12 cellular contexts compared by ENCODE assay signal in the genomic region with DNA sequence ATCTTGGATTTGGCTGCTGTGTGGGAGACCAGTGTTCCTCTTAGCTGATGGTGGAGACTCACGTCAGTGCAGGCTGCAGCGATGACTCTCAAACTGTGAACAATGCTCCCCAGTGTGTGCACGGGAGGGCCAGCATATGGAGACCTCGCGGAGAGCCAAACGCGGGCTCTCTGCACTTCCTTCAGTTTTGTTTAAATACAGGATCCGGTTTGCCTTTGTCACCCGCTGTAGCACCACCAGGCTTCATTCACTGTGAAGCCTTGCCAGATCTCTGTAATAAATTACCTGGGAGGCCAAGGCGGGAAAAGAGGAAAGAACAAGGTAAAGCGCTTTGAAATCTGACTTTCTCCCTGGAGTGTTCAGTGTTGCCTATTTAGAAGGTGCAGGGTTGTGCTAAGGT. TPM values are rescaled to one million over a fixed set of nuclear protein-coding genes. Genes with fewer than 3 reads are reported as not detected.
A peak's percentile ranks its signal among the peaks of the same experiment; 100 is the strongest.
DNase-seq lines count a peak whose midpoint lies in the region; ATAC-seq and TF ChIP-seq lines count a peak whose summit lies in the region.
"Had no signal": no experiment of that assay in that cellular context is flagged by ENCODE, and none has a peak within 500 bp of the region (broad histone marks: within the 10 kb centered on the region; RNA-seq: fewer than 3 reads in every experiment).

No MANE protein-coding gene starts in this region.

- H3K9me3 Mint-ChIP-seq in nephron, result no peaks in the 10 kb centered on the region
- H3K9me3 Mint-ChIP-seq: CD4-positive, CD25-positive, alpha-beta regulatory T cell had no signal

- ATAC-seq in GM21723 (IDR thresholded peaks at IDR 0.05; ENCODE audit: unreplicated experiment) (no peak), GM18909 (IDR thresholded peaks at IDR 0.05; ENCODE audit: poor library complexity, unreplicated experiment) (no peak)

- in situ Hi-C loops in G401 (cut with HindIII; ENCODE audit: low sequenced_read_pairs), result no loop called here

- peak; percentile 3 for DNase-seq in G401 (ENCODE audit: low spot score)
- peak; percentile 40 for DNase-seq in NCI-H510A (lab: John Stamatoyannopoulos, UW)
- DNase-seq in cerebellum (ENCODE audit: low spot score), result peak; percentile 13
- DNase-seq in DMS 273 treated with DMSO at 0.1 percent for 48 hours (lab: John Stamatoyannopoulos, UW), result no peak
- no peak for DNase-seq in stimulated activated CD4-positive, alpha-beta T cell treated with anti-CD3 and anti-CD28 coated beads, Interleukin-4, amount 100 ng/mL, for 24 hours
- DNase-seq: activated CD4-positive, CD25-positive, alpha-beta regulatory T cell treated with anti-CD3 and anti-CD28 coated beads, Interleukin-2, amount 50 U/mL, for 72 hours; CD4-positive, CD25-positive, alpha-beta regulatory T cell; esophagus squamous epithelium had no signal

- H3K4me1 Mint-ChIP-seq in nephron, result peaks cover 40% of the 10 kb centered on the region

- H3K27ac Mint-ChIP-seq in nephron, result peak overlapping the region; percentile 67 to 73 (median 71)
- H3K27ac Mint-ChIP-seq: activated T-helper 2 cell treated with anti-CD3 and anti-CD28 coated beads, Interferon-gamma antibody, Interleukin-2, Interleukin-4, amounts not matched to agents 10 μg/mL and 5 μg/mL and 100 μg/mL, durations not matched to agents 14 hours and 24 hours and 36 hours; CD4-positive, CD25-positive, alpha-beta regulatory T cell had no signal

- H3K27me3 Mint-ChIP-seq in nephron (ENCODE audit: low read depth), result peaks cover 6% of the 10 kb centered on the region

- no peaks in the 10 kb centered on the region for H3K36me3 Mint-ChIP-seq in nephron (ENCODE audit: low read depth)
- H3K36me3 Mint-ChIP-seq: CD4-positive, CD25-positive, alpha-beta regulatory T cell had no signal

- H3K4me3 Mint-ChIP-seq in nephron, result no peak overlapping the region
- H3K4me3 Mint-ChIP-seq: CD4-positive, CD25-positive, alpha-beta regulatory T cell had no signal

- TF ChIP-seq CTCF in nephron (IDR thresholded peaks at IDR 0.05; ENCODE audit: unreplicated experiment in 3 of 3), result no peak

RNA-seq across cellular contexts. Expression of a gene that starts 30.7 kb away (rescaled TPM):
- total RNA-seq in G401 (2014; rRNA removed; shearing (Covaris generic)), result 47.1 and 61.1 TPM in 2 replicates
- 44.6 TPM for total RNA-seq in cerebellum

Comparison
In these comparisons a context has a peak if more than half of its experiments do, and no peak if none do; other contexts are left out.
1. DNase-seq: peak in G401 (single experiment), NCI-H510A (single experiment) and cerebellum (single experiment); none in DMS 273 treated with DMSO at 0.1 percent for 48 hours (single experiment) and stimulated activated CD4-positive, alpha-beta T cell treated with anti-CD3 and anti-CD28 coated beads, Interleukin-4, amount 100 ng/mL, for 24 hours (single experiment).